In the genomic region with DNA sequence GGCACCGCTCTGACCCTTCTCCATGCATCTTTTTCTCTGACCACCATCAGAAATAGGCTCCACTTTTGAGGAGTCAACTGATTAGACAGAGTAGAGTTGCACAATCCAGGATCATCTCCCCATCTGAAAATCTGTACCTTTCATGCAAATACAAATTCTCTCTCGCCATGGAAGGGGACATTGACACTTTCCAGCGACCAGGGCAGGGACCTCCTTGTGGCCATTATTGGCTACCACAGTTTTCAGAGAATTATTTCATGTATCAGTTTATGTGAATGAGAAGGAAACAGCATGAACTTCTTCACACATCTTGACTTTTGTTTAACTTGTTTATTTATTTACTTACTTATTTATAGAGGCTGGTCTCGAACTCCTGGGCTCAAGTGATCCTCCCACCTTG, we compare ENCODE assay signal across 27 cellular contexts. TPM values are rescaled to one million over a fixed set of nuclear protein-coding genes. Genes with fewer than 3 reads are reported as not detected.
DNase-seq lines count a peak whose midpoint lies in the region; ATAC-seq, FAIRE-seq and TF ChIP-seq lines count a peak whose summit lies in the region.
"Had no signal": no experiment of that assay in that cellular context is flagged by ENCODE, and none has a peak within 500 bp of the region (broad histone marks: within the 10 kb centered on the region; RNA-seq: fewer than 3 reads in every experiment).

No MANE protein-coding gene starts in this region.

- no peaks in the 10 kb centered on the region for H3K4me1 Mint-ChIP-seq in chondrocyte (ENCODE audit: low read depth)
- peaks cover 8% of the 10 kb centered on the region for H3K4me1 Mint-ChIP-seq in neural crest cell

- no peak for TF ChIP-seq POLR2A in HepG2 (IDR thresholded peaks at IDR 0.05; ENCODE audit: insufficient read depth in 1 of 2, low read depth in 2 of 2, low read length in 2 of 2)
- TF ChIP-seq POLR2A in right lobe of liver (IDR thresholded peaks at IDR 0.05): no peak

- CTCF ChIA-PET in HepG2 (lab: Yijun Ruan, JAX; ENCODE audit: low intra/inter-chr PET ratio, low total read pairs): no interaction called here

- TF ChIP-seq EP300 in HepG2 (IDR thresholded peaks at IDR 0.05; ENCODE audit: low read depth in 2 of 2, low read length in 2 of 2) (no peak), HepG2 (CRISPR knock-in tag; IDR thresholded peaks at IDR 0.05; ENCODE audit: borderline replicate concordance) (no peak)

- no peak overlapping the region for H3K4me3 ChIP-seq in HepG2 (replicated peaks in 1 of 3; ENCODE audit: insufficient read depth in 1 of 3, low read depth in 2 of 3, low read length in 3 of 3)
- H3K4me3 ChIP-seq in right lobe of liver: no peak overlapping the region
- H3K4me3 ChIP-seq in MG63: no peak overlapping the region
- H3K4me3 ChIP-seq: BLaER1 had no signal

- 40% methylated on average over 4 of the region's 4 CpGs for WGBS in HepG2 (ENCODE audit: low lambda C conversion rate)
- WGBS in right lobe of liver (ENCODE audit: insufficient coverage, low coverage, low lambda C conversion rate, missing lambda C conversion rate): 64% methylated on average over 3 of the region's 4 CpGs

- H3K27ac ChIP-seq in HepG2 (ENCODE audit: extremely low read length, insufficient read depth, low read length) (no peak overlapping the region), right lobe of liver (no peak overlapping the region)
- H3K27ac ChIP-seq: BLaER1 had no signal

- TF ChIP-seq RAD21 in HepG2 (CRISPR knock-in tag; IDR thresholded peaks at IDR 0.05): no peak

- H3K9me3 Mint-ChIP-seq in chondrocyte (ENCODE audit: low read depth): peaks cover 6% of the 10 kb centered on the region
- peaks cover 7% of the 10 kb centered on the region for H3K9me3 Mint-ChIP-seq in neural crest cell

- FAIRE-seq in HepG2 (lab: Jason Lieb, UNC): no peak
- FAIRE-seq: D721Med, GM18507 had no signal

- no peak for ATAC-seq in HepG2
- ATAC-seq in right lobe of liver: no peak
- no peak for ATAC-seq in HG03442 (IDR thresholded peaks at IDR 0.05; ENCODE audit: unreplicated experiment)

- no peak overlapping the region for H3K4me3 Mint-ChIP-seq in chondrocyte (ENCODE audit: unreplicated experiment)
- H3K4me3 Mint-ChIP-seq in neural crest cell: no peak overlapping the region
- H3K4me3 Mint-ChIP-seq: CD4-positive, alpha-beta T cell had no signal

- DNase-seq in HepG2 (ENCODE audit: low spot score) (no peak), right lobe of liver (no peak), chondrocyte (ENCODE audit: low spot score) (no peak), neural crest cell (ENCODE audit: low read depth, low spot score) (no peak), iPS-NIHi7 (ENCODE audit: extremely low spot score) (no peak), MG63 (no peak), NCI-H128 (lab: John Stamatoyannopoulos, UW; ENCODE audit: unreplicated experiment) (no peak)
- DNase-seq: 8988T; CD4-positive, alpha-beta T cell; DMS53; HCEC 1CT; Kasumi-1; MM.1S; NCI-H1417 treated with DMSO at 0.1 percent for 48 hours; NCI-H1694 treated with DMSO at 0.1 percent for 48 hours; NCI-H2081 treated with DMSO at 0.1 percent for 48 hours; NCI-H2171; NCI-H226; NCI-H510A; NCI-H69; OCI-M1; SK-N-SH; SW 1271 had no signal

- no peaks in the 10 kb centered on the region for H3K36me3 ChIP-seq in HepG2 (replicated peaks in 1 of 2; ENCODE audit: control insufficient read depth in 1 of 2, insufficient read depth in 2 of 2, low read length in 2 of 2)
- no peaks in the 10 kb centered on the region for H3K36me3 ChIP-seq in right lobe of liver
- no peaks in the 10 kb centered on the region for H3K36me3 ChIP-seq in MG63
- H3K36me3 ChIP-seq: BLaER1 had no signal

- no TSS peak for BruUV-seq in HepG2 (replicated peaks; lab: Mats Ljungman, UMichigan)

- POLR2A ChIA-PET in HepG2 (lab: Yijun Ruan, JAX): no interaction called here

- no peak overlapping the region for H3K27ac Mint-ChIP-seq in chondrocyte (ENCODE audit: unreplicated experiment)
- H3K27ac Mint-ChIP-seq in neural crest cell (ENCODE audit: unreplicated experiment): no peak overlapping the region
- H3K27ac Mint-ChIP-seq: CD4-positive, alpha-beta T cell had no signal

- no peaks in the 10 kb centered on the region for H3K79me2 ChIP-seq in HepG2 (ENCODE audit: insufficient read depth, low read length)

- no peaks in the 10 kb centered on the region for H4K20me1 ChIP-seq in HepG2 (ENCODE audit: insufficient read depth, low read length)
- H4K20me1 ChIP-seq: BLaER1 had no signal

- H3K36me3 Mint-ChIP-seq in chondrocyte (ENCODE audit: low read depth): peaks cover 4% of the 10 kb centered on the region
- H3K36me3 Mint-ChIP-seq in neural crest cell (ENCODE audit: low read depth): no peaks in the 10 kb centered on the region

- H3K4me2 ChIP-seq in HepG2 (ENCODE audit: low read depth, low read length): no peak overlapping the region
- H3K4me2 ChIP-seq: BLaER1, SK-N-SH had no signal

- no peak overlapping the region for H3K9ac ChIP-seq in HepG2 (ENCODE audit: insufficient read depth, low read depth, low read length)
- H3K9ac ChIP-seq: BLaER1, SK-N-SH had no signal

- in situ Hi-C loops in HepG2 (cut with HindIII; ENCODE audit: extremely low pct_ligation_motif_present, low pct_unique_long_range_greater_than_20kb): no loop called here

- H3K9me3 ChIP-seq in HepG2 (ENCODE audit: low read length): no peaks in the 10 kb centered on the region
- H3K9me3 ChIP-seq in right lobe of liver: no peaks in the 10 kb centered on the region
- H3K9me3 ChIP-seq in MG63: peaks cover 7% of the 10 kb centered on the region
- H3K9me3 ChIP-seq: SK-N-SH had no signal

- H3K4me1 ChIP-seq in HepG2 (ENCODE audit: insufficient read depth, low read length): peaks cover 21% of the 10 kb centered on the region
- H3K4me1 ChIP-seq in right lobe of liver: no peaks in the 10 kb centered on the region
- H3K4me1 ChIP-seq: BLaER1 had no signal

- no peak for TF ChIP-seq CTCF in HepG2 (CRISPR knock-in tag; IDR thresholded peaks at IDR 0.05)
- TF ChIP-seq CTCF in right lobe of liver (IDR thresholded peaks at IDR 0.05): no peak
- TF ChIP-seq CTCF in chondrocyte (IDR thresholded peaks at IDR 0.05): peak; percentile 22
- peak; percentile 32 for TF ChIP-seq CTCF in neural crest cell (conservative IDR thresholded peaks at IDR 0.05)

- intact Hi-C loops in HepG2 (cut with micrococcal nuclease; ENCODE audit: unreplicated experiment) (no loop called here), right lobe of liver (cut with DNase I) (no loop called here)

- H3K27me3 Mint-ChIP-seq in chondrocyte (ENCODE audit: low read depth) (peaks cover 8% of the 10 kb centered on the region), neural crest cell (ENCODE audit: low read depth) (peaks cover 24% of the 10 kb centered on the region)
- H3K27me3 Mint-ChIP-seq: CD4-positive, alpha-beta T cell had no signal

- no peak overlapping the region for H2AFZ ChIP-seq in HepG2 (ENCODE audit: low read length)

- H3K27me3 ChIP-seq in HepG2 (ENCODE audit: control insufficient read depth in 1 of 2, insufficient read depth in 2 of 2, low read length in 2 of 2) (peaks cover 0 to 2% of the 10 kb centered on the region in 2 experiments; a peak in 2 of 5 replicates), right lobe of liver (no peaks in the 10 kb centered on the region), MG63 (no peaks in the 10 kb centered on the region)
- H3K27me3 ChIP-seq: BLaER1 had no signal

RNA-seq across cellular contexts. Expression of a gene that starts 13.8 kb away (rescaled TPM):
- total RNA-seq in HepG2 (2016; rRNA removed; fragmentation: Illumina TruSeq; extraction: Trizol) (1,630 and 2,526 TPM in 2 replicates), right lobe of liver (100 to 1,000 TPM; 136 to 220 (median 147) TPM), chondrocyte (509 to 544 TPM (median 519 TPM) in 3 replicates), neural crest cell (1,593 and 1,610 TPM in 2 replicates)
- 453 and 456 TPM in 2 replicates for total RNA-seq in HepG2 (2016; cell fraction: cytosol; rRNA removed; fragmentation: Illumina TruSeq; extraction: Trizol; ENCODE audit: low read depth)
- total RNA-seq in HepG2 (2016; cell fraction: insoluble cytoplasmic fraction; rRNA removed; fragmentation: Illumina TruSeq; extraction: Trizol): 1,637 and 2,557 TPM in 2 replicates
- total RNA-seq in HepG2 (2016; cell fraction: membrane; rRNA removed; fragmentation: Illumina TruSeq; extraction: Trizol): 837 and 870 TPM in 2 replicates
- total RNA-seq in HepG2 (2016; cell fraction: nucleus; rRNA removed; fragmentation: Illumina TruSeq; extraction: Trizol): 527 and 560 TPM in 2 replicates
- 996 and 1,335 TPM in 2 replicates for polyA plus RNA-seq in HepG2 (2011; rRNA removed)
- polyA plus RNA-seq in HepG2 (2011; cell fraction: cytosol; rRNA removed): 979 and 1,087 TPM in 2 replicates
- 385 and 550 TPM in 2 replicates for polyA plus RNA-seq in HepG2 (2011; cell fraction: nucleus; rRNA removed)
- 1,088 and 1,104 TPM in 2 replicates for polyA plus RNA-seq in HepG2 (2012)
- 580 and 585 TPM in 2 replicates for polyA plus RNA-seq in HepG2 (2016; cell fraction: cytosol; fragmentation: Illumina TruSeq; extraction: Trizol; ENCODE audit: low read depth)
- polyA plus RNA-seq in HepG2 (2016; cell fraction: insoluble cytoplasmic fraction; fragmentation: Illumina TruSeq; extraction: Trizol; ENCODE audit: low read depth): 2,503 and 2,588 TPM in 2 replicates
- polyA plus RNA-seq in HepG2 (2016; cell fraction: membrane; fragmentation: Illumina TruSeq; extraction: Trizol; ENCODE audit: low read depth): 756 and 768 TPM in 2 replicates
- 908 and 932 TPM in 2 replicates for polyA plus RNA-seq in HepG2 (2016; cell fraction: nucleus; fragmentation: Illumina TruSeq; extraction: Trizol; ENCODE audit: insufficient read depth, low read depth)
- polyA minus RNA-seq in HepG2 (2011; rRNA and poly(A)+ RNA removed; ENCODE audit: low replicate concordance): 405 and 954 TPM in 2 replicates
- polyA minus RNA-seq in HepG2 (2011; cell fraction: cytosol; rRNA and poly(A)+ RNA removed): 424 and 441 TPM in 2 replicates
- polyA minus RNA-seq in HepG2 (2011; cell fraction: nucleus; rRNA and poly(A)+ RNA removed): 138 and 202 TPM in 2 replicates
- 1,095 and 1,946 TPM in 2 replicates for total RNA-seq in MG63 (2014; rRNA removed; shearing (Covaris generic); ENCODE audit: low replicate concordance)

RNA-seq across cellular contexts. Expression of a gene that starts 19.0 kb away (rescaled TPM):
- total RNA-seq in HepG2 (2016; rRNA removed; fragmentation: Illumina TruSeq; extraction: Trizol) (12.4 and 13.4 TPM in 2 replicates), right lobe of liver (10 to 100 TPM in 1 of 6 experiments, 1 to 10 TPM in 5; 5.3 to 11.8 (median 7.2) TPM), chondrocyte (28.4 to 42.6 TPM (median 40.4 TPM) in 3 replicates), neural crest cell (31.0 and 32.7 TPM in 2 replicates)
- total RNA-seq in HepG2 (2016; cell fraction: cytosol; rRNA removed; fragmentation: Illumina TruSeq; extraction: Trizol; ENCODE audit: low read depth): 10.3 and 12.4 TPM in 2 replicates
- 11.7 and 13.3 TPM in 2 replicates for total RNA-seq in HepG2 (2016; cell fraction: insoluble cytoplasmic fraction; rRNA removed; fragmentation: Illumina TruSeq; extraction: Trizol)
- total RNA-seq in HepG2 (2016; cell fraction: membrane; rRNA removed; fragmentation: Illumina TruSeq; extraction: Trizol): 17.4 and 19.2 TPM in 2 replicates
- total RNA-seq in HepG2 (2016; cell fraction: nucleus; rRNA removed; fragmentation: Illumina TruSeq; extraction: Trizol): 9.3 and 11.7 TPM in 2 replicates
- polyA plus RNA-seq in HepG2 (2011; rRNA removed): 22.8 and 25.1 TPM in 2 replicates
- 9.8 and 15.2 TPM in 2 replicates for polyA plus RNA-seq in HepG2 (2011; cell fraction: cytosol; rRNA removed)
- polyA plus RNA-seq in HepG2 (2011; cell fraction: nucleus; rRNA removed): 35.1 and 44.2 TPM in 2 replicates
- 13.4 and 16.2 TPM in 2 replicates for polyA plus RNA-seq in HepG2 (2012)
- 8.3 and 10.5 TPM in 2 replicates for polyA plus RNA-seq in HepG2 (2016; cell fraction: cytosol; fragmentation: Illumina TruSeq; extraction: Trizol; ENCODE audit: low read depth)
- polyA plus RNA-seq in HepG2 (2016; cell fraction: insoluble cytoplasmic fraction; fragmentation: Illumina TruSeq; extraction: Trizol; ENCODE audit: low read depth): 13.2 and 13.7 TPM in 2 replicates
- polyA plus RNA-seq in HepG2 (2016; cell fraction: membrane; fragmentation: Illumina TruSeq; extraction: Trizol; ENCODE audit: low read depth): 14.0 and 15.0 TPM in 2 replicates
- 18.7 and 22.3 TPM in 2 replicates for polyA plus RNA-seq in HepG2 (2016; cell fraction: nucleus; fragmentation: Illumina TruSeq; extraction: Trizol; ENCODE audit: insufficient read depth, low read depth)
- polyA minus RNA-seq in HepG2 (2011; rRNA and poly(A)+ RNA removed; ENCODE audit: low replicate concordance): 8.4 and 9.4 TPM in 2 replicates
- polyA minus RNA-seq in HepG2 (2011; cell fraction: cytosol; rRNA and poly(A)+ RNA removed): 7.5 and 8.7 TPM in 2 replicates
- polyA minus RNA-seq in HepG2 (2011; cell fraction: nucleus; rRNA and poly(A)+ RNA removed): 19.6 and 26.2 TPM in 2 replicates
- total RNA-seq in MG63 (2014; rRNA removed; shearing (Covaris generic); ENCODE audit: low replicate concordance): 23.6 and 30.2 TPM in 2 replicates

Comparison
In these comparisons a context has a peak if more than half of its experiments do, and no peak if none do; other contexts are left out.
1. CTCF ChIP-seq: peak in chondrocyte (single experiment) and neural crest cell (single experiment); none in HepG2 (single experiment) and right lobe of liver (0 of 4).